2 cellular contexts compared by ENCODE assay signal in genomic region chr10:75356484-75356883, GRCh38.
TF ChIP-seq lines count a peak whose summit lies in the region.

No MANE protein-coding gene starts in this region.

TF ChIP-seq in HCT116, 20 proteins besides CTCF, POLR2A, EP300 and RAD21:
- TF ChIP-seq POLR2AphosphoS5 (IDR thresholded peaks at IDR 0.05; ENCODE audit: low read depth, low read length) (no peak), SP1 (IDR thresholded peaks at IDR 0.05; ENCODE audit: low read depth) (no peak), CBX3 (IDR thresholded peaks at IDR 0.05; ENCODE audit: low read depth) (no peak), EZH2 (IDR thresholded peaks at IDR 0.05) (no peak), ZNF274 (IDR thresholded peaks at IDR 0.05; ENCODE audit: low read depth, low read length) (no peak), FOSL1 (IDR thresholded peaks at IDR 0.05; ENCODE audit: low read depth) (no peak), ZFX (IDR thresholded peaks at IDR 0.05) (no peak), YY1 (IDR thresholded peaks at IDR 0.05; ENCODE audit: extremely low read depth, insufficient replicate concordance, low read depth, low read length) (no peak), ATF3 (IDR thresholded peaks at IDR 0.05) (no peak), SIN3A (IDR thresholded peaks at IDR 0.05; ENCODE audit: low read depth) (no peak)
TF ChIP-seq in HCT116: peak in this region for 0.

TF ChIP-seq in K562, 482 proteins besides CTCF, POLR2A, EP300 and RAD21:
- no peak for TF ChIP-seq RERE (CRISPR knock-in tag; IDR thresholded peaks at IDR 0.05; ENCODE audit: borderline replicate concordance)
- peak; percentile 40; the same call in 1 of the 2 replicates for TF ChIP-seq ZNF24 (IDR thresholded peaks at IDR 0.05)
- no peak for TF ChIP-seq NR2C2 (CRISPR knock-in tag; IDR thresholded peaks at IDR 0.05)
- no peak for TF ChIP-seq NR2C2 (tag; IDR thresholded peaks at IDR 0.05)
- TF ChIP-seq ZNF444 (CRISPR knock-in tag; IDR thresholded peaks at IDR 0.05), result no peak
- TF ChIP-seq ARHGAP35 (IDR thresholded peaks at IDR 0.05; ENCODE audit: partially characterized antibody), result no peak
